Comparison of ENCODE assay signal across 11 cellular contexts in genomic region chrX:155662297-155662696, GRCh38. TPM values are rescaled to one million over a fixed set of nuclear protein-coding genes. Genes with fewer than 3 reads are reported as not detected.
A peak's percentile ranks its signal among the peaks of the same experiment; 100 is the strongest.
DNase-seq lines count a peak whose midpoint lies in the region; ATAC-seq and TF ChIP-seq lines count a peak whose summit lies in the region.
"Had no signal": no experiment of that assay in that cellular context is flagged by ENCODE, and none has a peak within 500 bp of the region (broad histone marks: within the 10 kb centered on the region; RNA-seq: fewer than 3 reads in every experiment).

No MANE protein-coding gene starts in this region.

- H3K4me3 ChIP-seq in HFF-Myc (replicated peaks; ENCODE audit: low read depth, low read length) (no peak overlapping the region), astrocyte of the spinal cord (ENCODE audit: low read depth, low read length) (no peak overlapping the region)

- TF ChIP-seq CTCF in HFF-Myc (IDR thresholded peaks at IDR 0.05; ENCODE audit: low read depth, low read length, missing control alignments) (peak; percentile 23), astrocyte of the spinal cord (IDR thresholded peaks at IDR 0.05; ENCODE audit: low read depth, low read length) (peak; percentile 22)

- DNase-seq in CMK (ENCODE audit: low read depth) (peak; percentile 72), HFF-Myc (ENCODE audit: extremely low read depth, low read depth) (no peak), astrocyte of the spinal cord (ENCODE audit: low read depth, low spot score) (no peak), left lobe of liver (ENCODE audit: low spot score) (no peak), NCI-H510A (lab: John Stamatoyannopoulos, UW) (no peak), SK-N-DZ (ENCODE audit: low spot score) (no peak)
- DNase-seq: activated CD4-positive, alpha-beta T cell treated with anti-CD3 and anti-CD28 coated beads, Interleukin-2, amount 10 ng/mL, durations not matched to agents 7 days and 5 days; activated naive CD4-positive, alpha-beta T cell treated with anti-CD3 and anti-CD28 coated beads, Interleukin-2, amount 50 U/mL, for 16 hours; NCI-H1417 treated with DMSO at 0.1 percent for 48 hours had no signal

- ATAC-seq in left lobe of liver (peak; percentile 85), HG02678 (IDR thresholded peaks at IDR 0.05; ENCODE audit: unreplicated experiment) (no peak), GM21786 (IDR thresholded peaks at IDR 0.05; ENCODE audit: unreplicated experiment) (no peak)

- in situ Hi-C loops in astrocyte of the spinal cord (cut with HindIII; ENCODE audit: low sequenced_read_pairs) = no loop called here

RNA-seq across cellular contexts. Expression of gene TMLHE, which starts 49.5 kb away (rescaled TPM):
- 16.1 TPM for total RNA-seq in left lobe of liver
- 5.3 and 5.8 TPM in 2 replicates for polyA plus RNA-seq in SK-N-DZ (2014; cell fraction: cytosol; rRNA removed)
- polyA plus RNA-seq in SK-N-DZ (2014; cell fraction: nucleus; rRNA removed) = 5.8 and 8.8 TPM in 2 replicates

RNA-seq across cellular contexts. Expression of gene SPRY3, which starts 49.9 kb away (rescaled TPM):
- 0.48 TPM for total RNA-seq in left lobe of liver
- polyA plus RNA-seq in SK-N-DZ (2014; cell fraction: cytosol; rRNA removed) = 0.34 and 0.36 TPM in 2 replicates
- 0.62 and 0.64 TPM in 2 replicates for polyA plus RNA-seq in SK-N-DZ (2014; cell fraction: nucleus; rRNA removed)
